In the genomic region with DNA sequence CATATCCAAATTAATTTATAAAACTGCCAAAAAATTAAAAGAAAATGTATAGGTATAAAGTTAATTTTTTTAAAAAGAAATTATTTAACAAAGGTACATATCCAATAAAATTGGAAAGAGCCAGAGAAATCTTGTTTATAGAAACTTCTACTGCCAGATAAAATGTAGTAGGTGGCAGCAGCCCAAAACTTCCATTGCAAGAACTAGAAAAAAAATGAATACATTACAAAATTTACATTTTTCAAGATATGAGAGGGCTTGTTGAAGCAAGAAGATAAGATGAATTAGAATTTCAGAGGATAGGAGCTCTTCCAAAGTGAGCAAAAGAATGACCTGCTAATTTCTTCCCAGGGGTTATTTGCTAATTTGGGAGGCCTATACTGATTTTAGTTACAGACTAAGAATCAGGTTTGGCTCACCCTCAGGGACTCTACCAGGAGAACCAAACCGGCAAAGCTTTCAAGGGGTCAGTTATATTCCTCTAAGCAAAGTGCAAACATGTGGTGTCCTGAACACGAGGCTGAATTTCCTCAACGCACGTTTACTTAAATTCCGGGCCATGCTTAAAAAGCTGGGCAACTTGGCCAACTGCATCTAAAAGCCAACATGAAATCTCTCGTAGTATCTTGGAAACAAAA, we compare ENCODE assay signal across 24 cellular contexts.
"Had no signal": no experiment of that assay in that cellular context is flagged by ENCODE, and none has a peak within 500 bp of the region (broad histone marks: within the 10 kb centered on the region; RNA-seq: fewer than 3 reads in every experiment).

No MANE protein-coding gene starts in this region.

- H3K4me3 ChIP-seq: ovary, right lobe of liver, tibial nerve had no signal

- H3K27ac Mint-ChIP-seq: activated naive CD4-positive, alpha-beta T cell treated with anti-CD3 and anti-CD28 coated beads for 36 hours; activated naive CD8-positive, alpha-beta T cell treated with anti-CD3 and anti-CD28 coated beads for 36 hours; naive thymus-derived CD4-positive, alpha-beta T cell had no signal

- H3K27me3 Mint-ChIP-seq: activated naive CD8-positive, alpha-beta T cell treated with anti-CD3 and anti-CD28 coated beads for 36 hours; progenitor cell of endocrine pancreas had no signal

- H3K36me3 Mint-ChIP-seq: naive thymus-derived CD4-positive, alpha-beta T cell had no signal

- H3K4me3 Mint-ChIP-seq: activated naive CD4-positive, alpha-beta T cell treated with anti-CD3 and anti-CD28 coated beads for 36 hours; activated naive CD8-positive, alpha-beta T cell treated with anti-CD3 and anti-CD28 coated beads for 36 hours; mesothelial cell of epicardium; naive thymus-derived CD4-positive, alpha-beta T cell had no signal

- H3K4me1 Mint-ChIP-seq: activated naive CD8-positive, alpha-beta T cell treated with anti-CD3 and anti-CD28 coated beads for 36 hours had no signal

- DNase-seq: activated CD4-positive, alpha-beta T cell treated with anti-CD3 and anti-CD28 coated beads for 48 hours; activated CD4-positive, alpha-beta T cell treated with anti-CD3 and anti-CD28 coated beads, Interleukin-2, amount 50 U/mL, for 48 hours; activated CD8-positive, alpha-beta memory T cell treated with anti-CD3 and anti-CD28 coated beads for 24 hours; activated effector memory CD4-positive, alpha-beta T cell treated with anti-CD3 and anti-CD28 coated beads, Interleukin-2, amount 50 U/mL, for 16 hours; activated naive CD4-positive, alpha-beta T cell treated with anti-CD3 and anti-CD28 coated beads for 36 hours; activated naive CD8-positive, alpha-beta T cell treated with anti-CD3 and anti-CD28 coated beads for 36 hours; amniotic stem cell; central memory CD4-positive, alpha-beta T cell; effector CD8-positive, alpha-beta T cell; foreskin melanocyte; islet precursor cell; left colon; mammary epithelial cell; naive thymus-derived CD4-positive, alpha-beta T cell; ovary; right lobe of liver; stimulated activated CD4-positive, alpha-beta T cell treated with anti-CD3 and anti-CD28 coated beads, Interleukin-2, amount 100 ng/mL, for 48 hours; stimulated activated naive CD4-positive, alpha-beta T cell treated with Interleukin-2 at 50 U/mL for 16 hours had no signal

- FAIRE-seq: astrocyte, endometrium had no signal

- H3K27ac ChIP-seq: epithelial cell of prostate, ovary, right lobe of liver, tibial nerve had no signal
